Comparison of ENCODE assay signal across 1 cellular context in the genomic region with DNA sequence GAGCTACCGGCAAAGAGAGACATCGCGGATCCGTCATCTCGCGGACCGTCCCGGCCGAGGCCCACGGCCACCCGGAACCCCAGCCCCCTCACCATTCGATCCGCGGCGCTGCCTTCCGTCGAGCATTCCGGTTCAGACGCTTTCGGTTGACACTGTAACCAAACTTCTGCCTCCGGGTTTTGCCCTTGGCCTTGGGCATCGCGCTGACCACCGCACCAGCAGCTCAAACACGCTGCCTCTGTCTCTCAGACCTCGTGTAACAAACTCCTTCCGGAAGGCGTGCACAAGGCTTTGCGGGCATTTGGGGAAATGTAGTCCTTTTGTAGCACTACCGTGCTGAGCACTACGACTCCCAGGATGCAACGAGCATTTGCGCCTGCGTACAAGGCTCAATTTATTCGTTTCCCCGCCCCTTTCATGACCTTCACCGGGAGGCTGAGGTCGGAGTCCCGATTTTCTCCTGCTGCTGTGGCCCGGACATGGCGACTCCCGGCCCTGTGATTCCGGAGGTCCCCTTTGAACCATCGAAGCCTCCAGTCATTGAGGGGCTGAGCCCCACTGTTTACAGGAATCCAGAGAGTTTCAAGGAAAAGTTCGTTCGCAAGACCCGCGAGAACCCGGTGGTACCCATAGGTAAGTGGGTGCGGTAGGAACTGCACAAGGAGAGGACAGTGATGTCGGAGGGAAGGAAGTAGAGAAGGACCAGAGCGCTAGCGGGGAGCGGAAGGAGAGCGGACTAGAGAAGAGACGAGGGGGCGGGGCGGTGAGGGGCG.
TF ChIP-seq lines count a peak whose summit lies in the region.

Gene HIGD2A, plus strand, starts transcription at position 411 of the 773 bp plus-strand sequence. Its CDS starts 69 bp downstream, at position 480.
A gene with protein sequence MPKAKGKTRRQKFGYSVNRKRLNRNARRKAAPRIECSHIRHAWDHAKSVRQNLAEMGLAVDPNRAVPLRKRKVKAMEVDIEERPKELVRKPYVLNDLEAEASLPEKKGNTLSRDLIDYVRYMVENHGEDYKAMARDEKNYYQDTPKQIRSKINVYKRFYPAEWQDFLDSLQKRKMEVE (minus strand): TSS at position 258 of the 773 bp plus-strand sequence. CDS start 59 bp downstream, at position 199.

TF ChIP-seq in HepG2, 621 proteins besides CTCF, POLR2A, EP300 and RAD21 (continued from another document and continues in another):
- peak; percentile 89; the same call in 1 of the 2 replicates for TF ChIP-seq CSRNP1 (CRISPR knock-in tag; IDR thresholded peaks at IDR 0.05)
- peak; percentile 92 for TF ChIP-seq ZNF143 (CRISPR knock-in tag; IDR thresholded peaks at IDR 0.05)
- TF ChIP-seq MAZ (IDR thresholded peaks at IDR 0.05; ENCODE audit: borderline replicate concordance, low read depth, low read length) = peak; percentile 96; the same call in 1 of the 2 replicates
- TF ChIP-seq MAZ (CRISPR knock-in tag; IDR thresholded peaks at IDR 0.05; ENCODE audit: low read depth) = peak; percentile 21
- TF ChIP-seq ZNF556 (CRISPR knock-in tag; IDR thresholded peaks at IDR 0.05; ENCODE audit: borderline replicate concordance) = peak; percentile 83
- no peak for TF ChIP-seq ZNF7 (CRISPR knock-in tag; IDR thresholded peaks at IDR 0.05)
- TF ChIP-seq SATB2 (CRISPR knock-in tag; IDR thresholded peaks at IDR 0.05) = 0 out of 2 replicates have a peak, but pooled peaks have one; percentile 59
- peak; percentile 80 for TF ChIP-seq ZMYM4 (CRISPR knock-in tag; IDR thresholded peaks at IDR 0.05)
- peak; percentile 65 for TF ChIP-seq ETV5 (CRISPR knock-in tag; IDR thresholded peaks at IDR 0.05; ENCODE audit: borderline replicate concordance)
- TF ChIP-seq ZNF614 (CRISPR knock-in tag; IDR thresholded peaks at IDR 0.05; ENCODE audit: borderline replicate concordance) = peak; percentile 42; the same call in 1 of the 2 replicates
- peak; percentile 64; the same call in 1 of the 2 replicates for TF ChIP-seq KDM4B (CRISPR knock-in tag; IDR thresholded peaks at IDR 0.05)
- TF ChIP-seq U2AF2 (IDR thresholded peaks at IDR 0.05; ENCODE audit: low read depth, low read length) = 0 out of 2 replicates have a peak, but pooled peaks have one; percentile 3
- TF ChIP-seq ELK4 (CRISPR knock-in tag; IDR thresholded peaks at IDR 0.05; ENCODE audit: borderline replicate concordance) = peak; percentile 40; the same call in 1 of the 2 replicates
- no peak; the same call in none of the 2 replicates for TF ChIP-seq ZNF205 (CRISPR knock-in tag; IDR thresholded peaks at IDR 0.05)
- peak; percentile 32; the same call in 1 of the 2 replicates for TF ChIP-seq ZNF142 (CRISPR knock-in tag; IDR thresholded peaks at IDR 0.05)
- TF ChIP-seq, protein P1, sequence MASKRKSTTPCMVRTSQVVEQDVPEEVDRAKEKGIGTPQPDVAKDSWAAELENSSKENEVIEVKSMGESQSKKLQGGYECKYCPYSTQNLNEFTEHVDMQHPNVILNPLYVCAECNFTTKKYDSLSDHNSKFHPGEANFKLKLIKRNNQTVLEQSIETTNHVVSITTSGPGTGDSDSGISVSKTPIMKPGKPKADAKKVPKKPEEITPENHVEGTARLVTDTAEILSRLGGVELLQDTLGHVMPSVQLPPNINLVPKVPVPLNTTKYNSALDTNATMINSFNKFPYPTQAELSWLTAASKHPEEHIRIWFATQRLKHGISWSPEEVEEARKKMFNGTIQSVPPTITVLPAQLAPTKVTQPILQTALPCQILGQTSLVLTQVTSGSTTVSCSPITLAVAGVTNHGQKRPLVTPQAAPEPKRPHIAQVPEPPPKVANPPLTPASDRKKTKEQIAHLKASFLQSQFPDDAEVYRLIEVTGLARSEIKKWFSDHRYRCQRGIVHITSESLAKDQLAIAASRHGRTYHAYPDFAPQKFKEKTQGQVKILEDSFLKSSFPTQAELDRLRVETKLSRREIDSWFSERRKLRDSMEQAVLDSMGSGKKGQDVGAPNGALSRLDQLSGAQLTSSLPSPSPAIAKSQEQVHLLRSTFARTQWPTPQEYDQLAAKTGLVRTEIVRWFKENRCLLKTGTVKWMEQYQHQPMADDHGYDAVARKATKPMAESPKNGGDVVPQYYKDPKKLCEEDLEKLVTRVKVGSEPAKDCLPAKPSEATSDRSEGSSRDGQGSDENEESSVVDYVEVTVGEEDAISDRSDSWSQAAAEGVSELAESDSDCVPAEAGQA (IDR thresholded peaks at IDR 0.05; ENCODE audit: low read depth) = peak; percentile 71; the same call in 1 of the 2 replicates
- TF ChIP-seq, protein P1 (CRISPR knock-in tag; IDR thresholded peaks at IDR 0.05; ENCODE audit: borderline replicate concordance) = peak; percentile 42; the same call in 1 of the 2 replicates
- TF ChIP-seq ZNF563 (CRISPR knock-in tag; IDR thresholded peaks at IDR 0.05) = no peak; the same call in 1 of the 2 replicates
- peak; percentile 11; the same call in 1 of the 2 replicates for TF ChIP-seq ZNF839 (CRISPR knock-in tag; IDR thresholded peaks at IDR 0.05; ENCODE audit: borderline replicate concordance)
- TF ChIP-seq, protein P2, sequence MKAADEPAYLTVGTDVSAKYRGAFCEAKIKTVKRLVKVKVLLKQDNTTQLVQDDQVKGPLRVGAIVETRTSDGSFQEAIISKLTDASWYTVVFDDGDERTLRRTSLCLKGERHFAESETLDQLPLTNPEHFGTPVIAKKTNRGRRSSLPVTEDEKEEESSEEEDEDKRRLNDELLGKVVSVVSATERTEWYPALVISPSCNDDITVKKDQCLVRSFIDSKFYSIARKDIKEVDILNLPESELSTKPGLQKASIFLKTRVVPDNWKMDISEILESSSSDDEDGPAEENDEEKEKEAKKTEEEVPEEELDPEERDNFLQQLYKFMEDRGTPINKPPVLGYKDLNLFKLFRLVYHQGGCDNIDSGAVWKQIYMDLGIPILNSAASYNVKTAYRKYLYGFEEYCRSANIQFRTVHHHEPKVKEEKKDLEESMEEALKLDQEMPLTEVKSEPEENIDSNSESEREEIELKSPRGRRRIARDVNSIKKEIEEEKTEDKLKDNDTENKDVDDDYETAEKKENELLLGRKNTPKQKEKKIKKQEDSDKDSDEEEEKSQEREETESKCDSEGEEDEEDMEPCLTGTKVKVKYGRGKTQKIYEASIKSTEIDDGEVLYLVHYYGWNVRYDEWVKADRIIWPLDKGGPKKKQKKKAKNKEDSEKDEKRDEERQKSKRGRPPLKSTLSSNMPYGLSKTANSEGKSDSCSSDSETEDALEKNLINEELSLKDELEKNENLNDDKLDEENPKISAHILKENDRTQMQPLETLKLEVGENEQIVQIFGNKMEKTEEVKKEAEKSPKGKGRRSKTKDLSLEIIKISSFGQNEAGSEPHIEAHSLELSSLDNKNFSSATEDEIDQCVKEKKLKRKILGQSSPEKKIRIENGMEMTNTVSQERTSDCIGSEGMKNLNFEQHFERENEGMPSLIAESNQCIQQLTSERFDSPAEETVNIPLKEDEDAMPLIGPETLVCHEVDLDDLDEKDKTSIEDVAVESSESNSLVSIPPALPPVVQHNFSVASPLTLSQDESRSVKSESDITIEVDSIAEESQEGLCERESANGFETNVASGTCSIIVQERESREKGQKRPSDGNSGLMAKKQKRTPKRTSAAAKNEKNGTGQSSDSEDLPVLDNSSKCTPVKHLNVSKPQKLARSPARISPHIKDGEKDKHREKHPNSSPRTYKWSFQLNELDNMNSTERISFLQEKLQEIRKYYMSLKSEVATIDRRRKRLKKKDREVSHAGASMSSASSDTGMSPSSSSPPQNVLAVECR (CRISPR knock-in tag; IDR thresholded peaks at IDR 0.05; ENCODE audit: borderline replicate concordance) = peak; percentile 94
- TF ChIP-seq ZNF557 (CRISPR knock-in tag; IDR thresholded peaks at IDR 0.05) = no peak
- no peak for TF ChIP-seq ZNF777 (CRISPR knock-in tag; IDR thresholded peaks at IDR 0.05)
- no peak for TF ChIP-seq ZNF468 (CRISPR knock-in tag; IDR thresholded peaks at IDR 0.05)
- no peak for TF ChIP-seq ISX (CRISPR knock-in tag; conservative IDR thresholded peaks at IDR 0.05)
- TF ChIP-seq HMG20B (CRISPR knock-in tag; conservative IDR thresholded peaks at IDR 0.05) = no peak; the same call in 1 of the 2 replicates
- TF ChIP-seq ZBTB7A (CRISPR knock-in tag; IDR thresholded peaks at IDR 0.05) = peak; percentile 75
- no peak for TF ChIP-seq ZFP37 (CRISPR knock-in tag; IDR thresholded peaks at IDR 0.05; ENCODE audit: borderline replicate concordance)
- TF ChIP-seq ZNF547 (CRISPR knock-in tag; IDR thresholded peaks at IDR 0.05) = peak; percentile 75; the same call in 1 of the 2 replicates
- peak; percentile 78 for TF ChIP-seq SUZ12 (IDR thresholded peaks at IDR 0.05; ENCODE audit: low read depth, low read length)
- no peak for TF ChIP-seq POLR2AphosphoS2 (IDR thresholded peaks at IDR 0.05; ENCODE audit: low read depth, low read length)
- TF ChIP-seq MXI1 (IDR thresholded peaks at IDR 0.05; ENCODE audit: borderline replicate concordance, low read depth, low read length) = peak; percentile 99
- TF ChIP-seq ERF (CRISPR knock-in tag; IDR thresholded peaks at IDR 0.05) = peak; percentile 77
- no peak for TF ChIP-seq ZNF674 (CRISPR knock-in tag; IDR thresholded peaks at IDR 0.05; ENCODE audit: low read depth)
